ENCODE assay signal across 8 cellular contexts in genomic region chr11:86152006-86152862, GRCh38.
A peak's percentile ranks its signal among the peaks of the same experiment; 100 is the strongest.
DNase-seq lines count a peak whose midpoint lies in the region; ATAC-seq, FAIRE-seq and TF ChIP-seq lines count a peak whose summit lies in the region.

No MANE protein-coding gene starts in this region.

- H3K27ac ChIP-seq in A549, result peak overlapping the region; percentile 45 to 75; a peak in 3 of 6 replicates
- H3K27ac ChIP-seq in left lung, result peak overlapping the region in 1 of 2 donors; percentile 8

- no peaks in the 10 kb centered on the region for H3K36me3 ChIP-seq in left lung

- H3K4me1 ChIP-seq in A549 (peaks cover 15% of the 10 kb centered on the region), left lung (peaks cover 16 to 30% of the 10 kb centered on the region in 2 donors)

- DNase-seq in A549 (ENCODE audit: low read depth in 1 of 2, low spot score in 1 of 2) (no peak), left lung (no peak), KBM-7 (no peak), SHP77 treated with DMSO at 0.1 percent for 48 hours (lab: John Stamatoyannopoulos, UW) (no peak)
- DNase-seq in activated naive CD8-positive, alpha-beta T cell treated with anti-CD3 and anti-CD28 coated beads, Interleukin-2, amount 10 ng/mL, durations not matched to agents 7 days and 5 days, result no peak
- DNase-seq in activated CD4-positive, alpha-beta T cell treated with anti-CD3 and anti-CD28 coated beads for 36 hours, result no peak

- peaks cover 22% of the 10 kb centered on the region for H3K4me1 Mint-ChIP-seq in activated naive CD8-positive, alpha-beta T cell treated with anti-CD3 and anti-CD28 coated beads, Interleukin-2, amount 10 ng/mL, durations not matched to agents 7 days and 5 days
- H3K4me1 Mint-ChIP-seq in activated CD4-positive, alpha-beta T cell treated with anti-CD3 and anti-CD28 coated beads for 36 hours, result peaks cover 13% of the 10 kb centered on the region

- TF ChIP-seq EP300 in A549 (IDR thresholded peaks at IDR 0.05), result no peak

- in situ Hi-C loops in KBM-7 (cut with MboI; ENCODE audit: low pct_unique_long_range_greater_than_20kb, low sequenced_read_pairs), result no loop called here

- H3K27me3 ChIP-seq in left lung, result no peaks in the 10 kb centered on the region

- FAIRE-seq in A549 (lab: Jason Lieb, UNC), result no peak

- TF ChIP-seq POLR2A in A549 (IDR thresholded peaks at IDR 0.05; ENCODE audit: low read length), result no peak

- H3K27me3 Mint-ChIP-seq in activated naive CD8-positive, alpha-beta T cell treated with anti-CD3 and anti-CD28 coated beads, Interleukin-2, amount 10 ng/mL, durations not matched to agents 7 days and 5 days, result peaks cover 3% of the 10 kb centered on the region
- no peaks in the 10 kb centered on the region for H3K27me3 Mint-ChIP-seq in activated CD4-positive, alpha-beta T cell treated with anti-CD3 and anti-CD28 coated beads for 36 hours

- ATAC-seq in A549 (peak; percentile 39 to 48; a peak in 2 of 6 replicates), GM21619 (IDR thresholded peaks at IDR 0.05; ENCODE audit: unreplicated experiment) (peak; percentile 21), left lung (peak; percentile 9)
- no peak for ATAC-seq in activated naive CD8-positive, alpha-beta T cell treated with anti-CD3 and anti-CD28 coated beads, Interleukin-2, amount 10 ng/mL, durations not matched to agents 7 days and 5 days (ENCODE audit: low read depth)
- no peak for ATAC-seq in activated CD4-positive, CD25-positive, alpha-beta regulatory T cell treated with anti-CD3 and anti-CD28 coated beads, Interleukin-2, amount 50 U/mL, for 24 hours
- ATAC-seq in activated CD4-positive, alpha-beta T cell treated with anti-CD3 and anti-CD28 coated beads for 36 hours, result no peak

- POLR2A ChIA-PET in A549 (lab: Yijun Ruan, JAX), result interaction anchor here (1.7 kb wide), 1 partner anchor 10 kb away, joined by 5 read pairs; no protein-coding TSS in a partner anchor
- POLR2A ChIA-PET in activated naive CD8-positive, alpha-beta T cell treated with anti-CD3 and anti-CD28 coated beads, Interleukin-2, amount 10 ng/mL, durations not matched to agents 7 days and 5 days (lab: Charles Lee), result interaction anchor here (1.5 kb wide), 1 partner anchor 14 kb away, joined by 4 read pairs; no protein-coding TSS in a partner anchor
- POLR2A ChIA-PET in activated CD4-positive, alpha-beta T cell treated with anti-CD3 and anti-CD28 coated beads for 36 hours (lab: Charles Lee), result no interaction called here

- no peaks in the 10 kb centered on the region for H3K9me3 Mint-ChIP-seq in activated naive CD8-positive, alpha-beta T cell treated with anti-CD3 and anti-CD28 coated beads, Interleukin-2, amount 10 ng/mL, durations not matched to agents 7 days and 5 days
- no peaks in the 10 kb centered on the region for H3K9me3 Mint-ChIP-seq in activated CD4-positive, alpha-beta T cell treated with anti-CD3 and anti-CD28 coated beads for 36 hours (ENCODE audit: low read depth)

- CTCF ChIA-PET in A549 (lab: Yijun Ruan, JAX), result no interaction called here
- CTCF ChIA-PET in activated CD4-positive, alpha-beta T cell treated with anti-CD3 and anti-CD28 coated beads for 36 hours (lab: Charles Lee), result interaction anchor here (0.6 to 1.5 kb wide), 4 partner anchors 8 to 272 kb away, joined by 3 to 6 read pairs (median 4); no protein-coding TSS in a partner anchor

- no peak overlapping the region for H3K4me3 Mint-ChIP-seq in activated naive CD8-positive, alpha-beta T cell treated with anti-CD3 and anti-CD28 coated beads, Interleukin-2, amount 10 ng/mL, durations not matched to agents 7 days and 5 days
- H3K4me3 Mint-ChIP-seq in activated CD4-positive, alpha-beta T cell treated with anti-CD3 and anti-CD28 coated beads for 36 hours, result no peak overlapping the region

- no peak for TF ChIP-seq RAD21 in A549 (conservative IDR thresholded peaks at IDR 0.05 in 1 of 2, IDR thresholded peaks at IDR 0.05 in 1 of 2)

- TF ChIP-seq CTCF in A549 (IDR thresholded peaks at IDR 0.05) (no peak), left lung (IDR thresholded peaks at IDR 0.05) (no peak)

- peak overlapping the region; percentile 1 for H3K27ac Mint-ChIP-seq in activated naive CD8-positive, alpha-beta T cell treated with anti-CD3 and anti-CD28 coated beads, Interleukin-2, amount 10 ng/mL, durations not matched to agents 7 days and 5 days
- no peak overlapping the region for H3K27ac Mint-ChIP-seq in activated CD4-positive, alpha-beta T cell treated with anti-CD3 and anti-CD28 coated beads for 36 hours

- intact Hi-C loops in left lung (cut with DNase I), result no loop called here
- intact Hi-C loops in activated CD4-positive, alpha-beta T cell treated with anti-CD3 and anti-CD28 coated beads for 36 hours (cut with DNase I, micrococcal nuclease), result no loop called here

- no peaks in the 10 kb centered on the region for H3K36me3 Mint-ChIP-seq in activated naive CD8-positive, alpha-beta T cell treated with anti-CD3 and anti-CD28 coated beads, Interleukin-2, amount 10 ng/mL, durations not matched to agents 7 days and 5 days
- H3K36me3 Mint-ChIP-seq in activated CD4-positive, alpha-beta T cell treated with anti-CD3 and anti-CD28 coated beads for 36 hours (ENCODE audit: low read depth), result no peaks in the 10 kb centered on the region

- 78% methylated on average over 2 of the region's 2 CpGs for WGBS in A549 (ENCODE audit: missing lambda C conversion rate)

- H3K4me2 ChIP-seq in A549, result peak overlapping the region; percentile 37

- no peak overlapping the region for H3K4me3 ChIP-seq in A549
- no peak overlapping the region for H3K4me3 ChIP-seq in left lung

- H3K9me3 ChIP-seq in A549 (no peaks in the 10 kb centered on the region), left lung (no peaks in the 10 kb centered on the region)

TF ChIP-seq in A549, 52 proteins besides CTCF, POLR2A, EP300 and RAD21:
- no peak for TF ChIP-seq REST (IDR thresholded peaks at IDR 0.05)
- TF ChIP-seq ZFP36 (IDR thresholded peaks at IDR 0.05; ENCODE audit: borderline replicate concordance, partially characterized antibody), result peak; percentile 53

Comparison
In these comparisons a context has a peak if more than half of its experiments do, and no peak if none do; other contexts are left out.
1. ATAC-seq: peak in A549 (2 of 2), GM21619 (single experiment) and left lung (single experiment); none in activated naive CD8-positive, alpha-beta T cell treated with anti-CD3 and anti-CD28 coated beads, Interleukin-2, amount 10 ng/mL, durations not matched to agents 7 days and 5 days (single experiment), activated CD4-positive, CD25-positive, alpha-beta regulatory T cell treated with anti-CD3 and anti-CD28 coated beads, Interleukin-2, amount 50 U/mL, for 24 hours (0 of 2) and activated CD4-positive, alpha-beta T cell treated with anti-CD3 and anti-CD28 coated beads for 36 hours (single experiment).